In the genomic region with DNA sequence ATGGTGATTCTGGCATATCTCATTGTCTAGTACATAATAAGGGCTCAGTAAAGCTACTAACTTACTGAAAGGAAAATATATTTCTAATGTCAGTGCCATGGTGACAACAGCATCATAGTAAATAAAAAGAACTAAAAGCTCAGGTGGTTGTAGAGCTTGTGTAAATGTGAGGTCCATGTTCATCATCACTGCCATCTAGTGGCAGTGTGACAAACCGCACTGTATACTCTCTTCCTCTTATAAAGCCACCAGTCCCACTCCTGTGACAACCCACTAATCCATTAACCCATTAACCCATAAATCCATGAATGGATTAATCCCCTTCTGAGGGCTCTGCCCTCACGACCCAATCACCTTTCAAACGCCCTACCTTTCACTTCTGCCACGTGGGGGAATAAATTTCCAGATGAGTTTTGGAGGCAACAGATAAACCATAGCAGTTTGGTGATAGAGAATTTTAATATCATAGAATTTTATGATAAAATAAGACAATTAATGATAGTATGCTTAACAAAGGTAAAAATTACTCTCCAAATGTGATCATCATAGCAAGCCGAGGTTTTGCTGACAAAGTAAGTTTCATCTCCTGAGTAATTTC, we compare ENCODE assay signal across 8 cellular contexts.
A peak's percentile ranks its signal among the peaks of the same experiment; 100 is the strongest.
DNase-seq lines count a peak whose midpoint lies in the region; ATAC-seq, FAIRE-seq and TF ChIP-seq lines count a peak whose summit lies in the region.

No MANE protein-coding gene starts in this region.

- no peaks in the 10 kb centered on the region for H3K9me2 ChIP-seq in HCT116 (ENCODE audit: insufficient read depth)

- H3K4me1 ChIP-seq in HCT116 (ENCODE audit: control insufficient read depth in 1 of 2, insufficient read depth in 2 of 2, low read length in 2 of 2), result no peaks in the 10 kb centered on the region

- no peaks in the 10 kb centered on the region for H4K20me1 ChIP-seq in HCT116 (ENCODE audit: insufficient read depth)

- no peak overlapping the region for H3K27ac ChIP-seq in HCT116 (ENCODE audit: low read depth, low read length)

- TF ChIP-seq RAD21 in HCT116 (IDR thresholded peaks at IDR 0.05; ENCODE audit: low read depth), result peak; percentile 49

- no peak overlapping the region for H3K4me3 ChIP-seq in HCT116 (replicated peaks in 1 of 2; ENCODE audit: low read depth in 1 of 2, low read length in 2 of 2)
- no peak overlapping the region for H3K4me3 ChIP-seq in cardiac fibroblast (replicated peaks in 1 of 2; ENCODE audit: low read depth in 2 of 2, low read length in 2 of 2)

- DNase-seq in GM10266 (ENCODE audit: extremely low spot score) (peak; percentile 19), HCT116 (ENCODE audit: low read depth, low spot score) (peak; percentile 61), SIG-M5 treated with dmso at 0.1 percent for 504 hours (lab: John Stamatoyannopoulos, UW; ENCODE audit: unreplicated experiment) (peak; percentile 70), cardiac fibroblast (ENCODE audit: low read depth in 2 of 2) (peak; percentile 67 to 68), kidney tubule cell (ENCODE audit: low spot score) (peak; percentile 74)
- DNase-seq in stimulated activated naive CD8-positive, alpha-beta T cell treated with anti-CD3 and anti-CD28 coated beads, Interleukin-15, Interleukin-2, amounts not matched to agents 100 U/mL and 50 U/mL, for 24 hours, result peak; percentile 18

- no TSS peak for BruUV-seq in HCT116 (replicated peaks; lab: Mats Ljungman, UMichigan)

- TF ChIP-seq CTCF in GM10266 (IDR thresholded peaks at IDR 0.05; ENCODE audit: control insufficient read depth, insufficient read depth, low read depth, missing control alignments) (peak; percentile 77), HCT116 (IDR thresholded peaks at IDR 0.05 in 2 of 3, conservative IDR thresholded peaks at IDR 0.05 in 1 of 3; ENCODE audit: borderline replicate concordance in 1 of 3, insufficient read depth in 1 of 3, low read depth in 2 of 3, low read length in 2 of 3) (peak; percentile 40 to 86 (median 84); a peak in 5 of 6 replicates), LNCAP (IDR thresholded peaks at IDR 0.05) (peak; percentile 75), cardiac fibroblast (IDR thresholded peaks at IDR 0.05; ENCODE audit: low read depth, low read length) (peak; percentile 79)

- H3K79me2 ChIP-seq in HCT116 (ENCODE audit: insufficient read depth, low read length), result no peaks in the 10 kb centered on the region

- CTCF ChIA-PET in HCT116 (lab: Charles Lee), result interaction anchor here (0.6 to 1.6 kb wide), 19 partner anchors 9 to 225 kb away, joined by 3 to 18 read pairs (median 4); no protein-coding TSS in a partner anchor

- peak; percentile 74 for FAIRE-seq in A204.1 (lab: Jason Lieb, UNC)

- peak; percentile 100 for ATAC-seq in HCT116
- peak; percentile 69 for ATAC-seq in stimulated activated naive CD8-positive, alpha-beta T cell treated with anti-CD3 and anti-CD28 coated beads, Interleukin-15, Interleukin-2, amounts not matched to agents 100 U/mL and 50 U/mL, for 24 hours

- H3K9ac ChIP-seq in HCT116 (ENCODE audit: low read length), result no peak overlapping the region

- H3K27me3 ChIP-seq in HCT116 (ENCODE audit: insufficient read depth, low read length), result no peaks in the 10 kb centered on the region

- intact Hi-C loops in HCT116 (cut with micrococcal nuclease), result loop anchor here (2.0 to 10.0 kb wide), 2 partner anchors 76 to 220 kb away; no protein-coding TSS in a partner anchor

- no peak for TF ChIP-seq POLR2A in HCT116 (IDR thresholded peaks at IDR 0.05; ENCODE audit: borderline replicate concordance, extremely low read depth, insufficient read depth, insufficient read length)

- RAD21 ChIA-PET in HCT116 (lab: Charles Lee; ENCODE audit: low non-redundant PET in 1 of 2, low total read pairs in 2 of 2, uncharacterized antibody in 2 of 2, unreplicated experiment in 2 of 2), result interaction anchor here (0.7 to 1.6 kb wide), 3 partner anchors 76 to 219 kb away, joined by 3 to 6 read pairs (median 3); no protein-coding TSS in a partner anchor

- H2AFZ ChIP-seq in HCT116 (ENCODE audit: low read depth, low read length, poor library complexity, severe bottlenecking), result peak overlapping the region; percentile 4

- POLR2A ChIA-PET in HCT116 (lab: Charles Lee), result no interaction called here

- H3K36me3 ChIP-seq in HCT116 (ENCODE audit: control insufficient read depth in 1 of 2, insufficient read depth in 2 of 2, low read length in 2 of 2), result no peaks in the 10 kb centered on the region

- H3K4me2 ChIP-seq in HCT116 (ENCODE audit: low read length), result no peak overlapping the region

- no peaks in the 10 kb centered on the region for H3K9me3 ChIP-seq in HCT116 (ENCODE audit: control insufficient read depth in 1 of 2, insufficient read depth in 1 of 2, low read depth in 1 of 2, low read length in 2 of 2)

TF ChIP-seq in HCT116, 20 proteins besides CTCF, POLR2A, EP300 and RAD21:
- TF ChIP-seq, protein P1, sequence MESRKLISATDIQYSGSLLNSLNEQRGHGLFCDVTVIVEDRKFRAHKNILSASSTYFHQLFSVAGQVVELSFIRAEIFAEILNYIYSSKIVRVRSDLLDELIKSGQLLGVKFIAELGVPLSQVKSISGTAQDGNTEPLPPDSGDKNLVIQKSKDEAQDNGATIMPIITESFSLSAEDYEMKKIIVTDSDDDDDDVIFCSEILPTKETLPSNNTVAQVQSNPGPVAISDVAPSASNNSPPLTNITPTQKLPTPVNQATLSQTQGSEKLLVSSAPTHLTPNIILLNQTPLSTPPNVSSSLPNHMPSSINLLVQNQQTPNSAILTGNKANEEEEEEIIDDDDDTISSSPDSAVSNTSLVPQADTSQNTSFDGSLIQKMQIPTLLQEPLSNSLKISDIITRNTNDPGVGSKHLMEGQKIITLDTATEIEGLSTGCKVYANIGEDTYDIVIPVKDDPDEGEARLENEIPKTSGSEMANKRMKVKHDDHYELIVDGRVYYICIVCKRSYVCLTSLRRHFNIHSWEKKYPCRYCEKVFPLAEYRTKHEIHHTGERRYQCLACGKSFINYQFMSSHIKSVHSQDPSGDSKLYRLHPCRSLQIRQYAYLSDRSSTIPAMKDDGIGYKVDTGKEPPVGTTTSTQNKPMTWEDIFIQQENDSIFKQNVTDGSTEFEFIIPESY (IDR thresholded peaks at IDR 0.05; ENCODE audit: extremely low read depth, insufficient replicate concordance, low read length), result no peak

Comparison
In these comparisons a context has a peak if more than half of its experiments do, and no peak if none do; other contexts are left out.
1. DNase-seq: peak in every context shown above with its lines; median percentile 74 in kidney tubule cell; 70 in SIG-M5 treated with dmso at 0.1 percent for 504 hours; 68 in cardiac fibroblast; 61 in HCT116; 19 in GM10266; 18 in stimulated activated naive CD8-positive, alpha-beta T cell treated with anti-CD3 and anti-CD28 coated beads, Interleukin-15, Interleukin-2, amounts not matched to agents 100 U/mL and 50 U/mL, for 24 hours.